ENCODE assay signal across 8 cellular contexts in genomic region chr1:94926915-94927404, GRCh38. TPM values are rescaled to one million over a fixed set of nuclear protein-coding genes. Genes with fewer than 3 reads are reported as not detected.
DNase-seq lines count a peak whose midpoint lies in the region; ATAC-seq and TF ChIP-seq lines count a peak whose summit lies in the region.

Gene CNN3 (minus strand): TSS chr1:94927110. CDS start chr1:94926894, 216 bp downstream.

- TF ChIP-seq RAD21 in Ishikawa (IDR thresholded peaks at IDR 0.05; ENCODE audit: low read depth): no peak

- peak within 1 kb of the TSS; percentile 99 for H3K27ac ChIP-seq in ovary
- H3K27ac ChIP-seq in testis: peak within 1 kb of the TSS; percentile 92 to 95

- H3K27me3 ChIP-seq in adipocyte (replicated peaks; ENCODE audit: control insufficient read depth, insufficient read depth, low read length) (no peaks in the 10 kb centered on the region), ovary (no peaks in the 10 kb centered on the region), testis (no peaks in the 10 kb centered on the region)

- DNase-seq in DMS114 treated with DMSO at 0.1 percent for 48 hours (lab: John Stamatoyannopoulos, UW; ENCODE audit: unreplicated experiment) (peak; percentile 67), SK-MEL-5 (ENCODE audit: low read depth, low spot score) (peak; percentile 74), adipocyte (ENCODE audit: low read depth) (peak; percentile 98), Right ventricle myocardium inferior (ENCODE audit: missing footprints) (peak; percentile 94), ovary (peak; percentile 96 to 97 (median 96)), testis (peak; percentile 89)

- 0% methylated on average over 7 to 56 of the region's 57 CpGs for WGBS in ovary, 3 donors
- WGBS in testis, 2 donors: 1% methylated on average over 39 of the region's 57 CpGs; no CpG with 5 or more reads in 1 of the 2 donors

- intact Hi-C loops in Right ventricle myocardium inferior (cut with DNase I) (loop anchor here (2.0 to 5.0 kb wide), 4 partner anchors 35 to 114 kb away; no protein-coding TSS in a partner anchor), ovary (cut with DNase I) (loop anchor here (2.0 to 10.0 kb wide), 8 partner anchors 62 to 118 kb away; no protein-coding TSS in a partner anchor), testis (cut with DNase I; ENCODE audit: low total_unique reads) (loop anchor here (5.0 to 10.0 kb wide), 2 partner anchors 65 to 108 kb away; no protein-coding TSS in a partner anchor)

- H3K36me3 ChIP-seq in adipocyte (ENCODE audit: control insufficient read depth, insufficient read depth, low read length, severe bottlenecking): no peaks in the 10 kb centered on the region
- H3K36me3 ChIP-seq in ovary: no peaks in the 10 kb centered on the region
- H3K36me3 ChIP-seq in testis (ENCODE audit: low read depth, missing control alignments): no peaks in the 10 kb centered on the region

- peak in 1 of 3 donors; percentile 5 for TF ChIP-seq CTCF in ovary (IDR thresholded peaks at IDR 0.05)
- TF ChIP-seq CTCF in testis (IDR thresholded peaks at IDR 0.05): no peak

- H3K9ac ChIP-seq in adipocyte (ENCODE audit: low read length): peak within 1 kb of the TSS; percentile 99

- H3K9me3 ChIP-seq in adipocyte (ENCODE audit: control insufficient read depth, low read length) (no peaks in the 10 kb centered on the region), ovary (no peaks in the 10 kb centered on the region), testis (no peaks in the 10 kb centered on the region)

- in situ Hi-C loops in SK-MEL-5 (cut with HindIII; ENCODE audit: low pct_unique_long_range_greater_than_20kb, low sequenced_read_pairs): no loop called here

- peak; percentile 98 for TF ChIP-seq POLR2A in ovary (IDR thresholded peaks at IDR 0.05)
- peak; percentile 83 for TF ChIP-seq POLR2A in testis (IDR thresholded peaks at IDR 0.05)

- peak; percentile 74 for ATAC-seq in GM21717 (IDR thresholded peaks at IDR 0.05; ENCODE audit: unreplicated experiment)
- ATAC-seq in Right ventricle myocardium inferior: peak; percentile 95

- H3K4me3 ChIP-seq in adipocyte (ENCODE audit: low read length): peak within 1 kb of the TSS; percentile 97
- H3K4me3 ChIP-seq in ovary: peak within 1 kb of the TSS; percentile 57
- H3K4me3 ChIP-seq in testis: peak within 1 kb of the TSS; percentile 65 to 74

- peaks cover 48% of the 10 kb centered on the region for H3K4me1 ChIP-seq in adipocyte (ENCODE audit: control insufficient read depth, insufficient read depth, low read length)
- H3K4me1 ChIP-seq in ovary (ENCODE audit: insufficient read depth): peaks cover 19% of the 10 kb centered on the region
- H3K4me1 ChIP-seq in testis: peaks cover 11% of the 10 kb centered on the region

- TF ChIP-seq EP300 in Ishikawa (IDR thresholded peaks at IDR 0.05; ENCODE audit: borderline replicate concordance) (no peak), ovary (IDR thresholded peaks at IDR 0.05) (no peak)

TF ChIP-seq in Ishikawa, 13 proteins besides CTCF, POLR2A, EP300 and RAD21:
- peak; percentile 89 for TF ChIP-seq TAF1 (IDR thresholded peaks at IDR 0.05; ENCODE audit: low read depth)
- 0 out of 2 replicates have a peak, but pooled peaks have one; percentile 9 for TF ChIP-seq YY1 (IDR thresholded peaks at IDR 0.05; ENCODE audit: low read depth)
- peak; percentile 24; the same call in 1 of the 2 replicates for TF ChIP-seq TCF12 (IDR thresholded peaks at IDR 0.05; ENCODE audit: low read depth)
- TF ChIP-seq CREB1 (IDR thresholded peaks at IDR 0.05; ENCODE audit: low read depth): no peak
- no peak for TF ChIP-seq TEAD4 (IDR thresholded peaks at IDR 0.05)
- TF ChIP-seq EGR1 (IDR thresholded peaks at IDR 0.05): peak; percentile 87
- no peak for TF ChIP-seq REST (IDR thresholded peaks at IDR 0.05; ENCODE audit: low read depth)
- no peak for TF ChIP-seq NFIC (IDR thresholded peaks at IDR 0.05)
- TF ChIP-seq, protein P1, sequence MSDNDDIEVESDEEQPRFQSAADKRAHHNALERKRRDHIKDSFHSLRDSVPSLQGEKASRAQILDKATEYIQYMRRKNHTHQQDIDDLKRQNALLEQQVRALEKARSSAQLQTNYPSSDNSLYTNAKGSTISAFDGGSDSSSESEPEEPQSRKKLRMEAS (IDR thresholded peaks at IDR 0.05): peak; percentile 94

RNA-seq across cellular contexts. Expression of gene CNN3, which starts in this region (rescaled TPM):
- 87.8 and 92.9 TPM in 2 replicates for total RNA-seq in SK-MEL-5 (2014; rRNA removed; shearing (Covaris generic))
- 91.5 and 104 TPM in 2 replicates for polyA plus RNA-seq in SK-MEL-5 (2015; cell fraction: cytosol; rRNA removed)
- 41.0 and 50.0 TPM in 2 replicates for polyA plus RNA-seq in SK-MEL-5 (2015; cell fraction: nucleus; rRNA removed)
- total RNA-seq in Right ventricle myocardium inferior: 57.0 TPM
- total RNA-seq in ovary: 100 to 1,000 TPM; 168 to 332 (median 272) TPM
- polyA plus RNA-seq in ovary: 100 to 1,000 TPM; 145 to 374 TPM
- total RNA-seq in testis: 10 to 100 TPM; 45.9 to 61.4 TPM
- 114 TPM for polyA plus RNA-seq in testis (ENCODE audit: insufficient read depth, low read depth, low replicate concordance)

Comparison
In these comparisons a context has a peak if more than half of its experiments do, and no peak if none do; other contexts are left out.
1. Peak in every context shown above with its lines: DNase-seq, ATAC-seq, H3K4me3 ChIP-seq and H3K27ac ChIP-seq.